In genomic region chr9:71368157-71368556, GRCh38 we compare ENCODE assay signal across 11 cellular contexts.
"Had no signal": no experiment of that assay in that cellular context is flagged by ENCODE, and none has a peak within 500 bp of the region (broad histone marks: within the 10 kb centered on the region; RNA-seq: fewer than 3 reads in every experiment).

No MANE protein-coding gene starts in this region.

- DNase-seq: activated B cell treated with CpG ODN at 0.5 μM for 24 hours; activated CD4-positive, alpha-beta T cell treated with anti-CD3 and anti-CD28 coated beads, Interleukin-2, amount 10 ng/mL, durations not matched to agents 24 days and 14 days; activated CD8-positive, alpha-beta memory T cell treated with anti-CD3 and anti-CD28 coated beads for 24 hours; activated naive CD4-positive, alpha-beta T cell treated with anti-CD3 and anti-CD28 coated beads for 36 hours; left ventricle myocardium superior; naive B cell; T-helper 17 cell had no signal

- H3K9me3 Mint-ChIP-seq: activated B cell treated with CpG ODN at 0.5 μM for 24 hours; activated CD4-positive, alpha-beta T cell treated with anti-CD3 and anti-CD28 coated beads, Interleukin-2, amount 10 ng/mL, durations not matched to agents 24 days and 14 days; activated naive CD4-positive, alpha-beta T cell treated with anti-CD3 and anti-CD28 coated beads for 36 hours; dendritic cell treated with granulocyte-macrophage colony-stimulating factor and Interleukin-4, amounts not matched to agents 40 ng/mL and 50 ng/mL, for 4 days had no signal

- ATAC-seq: left ventricle myocardium superior, sciatic nerve, T-helper 17 cell had no signal

- H3K36me3 Mint-ChIP-seq: naive B cell had no signal

- H3K27ac ChIP-seq: neutrophil had no signal

- H3K27me3 ChIP-seq: neutrophil had no signal

- H3K27me3 Mint-ChIP-seq: activated B cell treated with CpG ODN at 0.5 μM for 24 hours; activated CD4-positive, alpha-beta T cell treated with anti-CD3 and anti-CD28 coated beads, Interleukin-2, amount 10 ng/mL, durations not matched to agents 24 days and 14 days; dendritic cell treated with granulocyte-macrophage colony-stimulating factor and Interleukin-4, amounts not matched to agents 40 ng/mL and 50 ng/mL, for 4 days had no signal

- H3K36me3 ChIP-seq: neutrophil had no signal

- H3K27ac Mint-ChIP-seq: activated B cell treated with CpG ODN at 0.5 μM for 24 hours; activated CD4-positive, alpha-beta T cell treated with anti-CD3 and anti-CD28 coated beads, Interleukin-2, amount 10 ng/mL, durations not matched to agents 24 days and 14 days; activated naive CD4-positive, alpha-beta T cell treated with anti-CD3 and anti-CD28 coated beads for 36 hours; dendritic cell treated with granulocyte-macrophage colony-stimulating factor and Interleukin-4, amounts not matched to agents 40 ng/mL and 50 ng/mL, for 4 days; naive B cell; stimulated activated naive CD8-positive, alpha-beta T cell treated with anti-CD3 and anti-CD28 coated beads, Interleukin-15, Interleukin-2, amounts not matched to agents 100 ng/mL and 50 ng/mL, for 24 hours; T-helper 17 cell had no signal

- H3K9me3 ChIP-seq: neutrophil had no signal

- H3K4me3 Mint-ChIP-seq: activated B cell treated with CpG ODN at 0.5 μM for 24 hours; activated CD4-positive, alpha-beta T cell treated with anti-CD3 and anti-CD28 coated beads, Interleukin-2, amount 10 ng/mL, durations not matched to agents 24 days and 14 days; activated naive CD4-positive, alpha-beta T cell treated with anti-CD3 and anti-CD28 coated beads for 36 hours; dendritic cell treated with granulocyte-macrophage colony-stimulating factor and Interleukin-4, amounts not matched to agents 40 ng/mL and 50 ng/mL, for 4 days; stimulated activated naive CD8-positive, alpha-beta T cell treated with anti-CD3 and anti-CD28 coated beads, Interleukin-15, Interleukin-2, amounts not matched to agents 100 ng/mL and 50 ng/mL, for 24 hours; T-helper 17 cell had no signal

- H3K4me1 Mint-ChIP-seq: activated B cell treated with CpG ODN at 0.5 μM for 24 hours; activated CD4-positive, alpha-beta T cell treated with anti-CD3 and anti-CD28 coated beads, Interleukin-2, amount 10 ng/mL, durations not matched to agents 24 days and 14 days; naive B cell; T-helper 17 cell had no signal
